Comparison of ENCODE assay signal across 8 cellular contexts in genomic region chr12:13196302-13196921, GRCh38. TPM values are rescaled to one million over a fixed set of nuclear protein-coding genes. Genes with fewer than 3 reads are reported as not detected.
A peak's percentile ranks its signal among the peaks of the same experiment; 100 is the strongest.
DNase-seq lines count a peak whose midpoint lies in the region; ATAC-seq and TF ChIP-seq lines count a peak whose summit lies in the region.

TSS of gene EMP1 (plus strand) at chr12:13196726. CDS start at chr12:13211511, 14,785 bp downstream.

- no peaks in the 10 kb centered on the region for H3K36me3 Mint-ChIP-seq in activated naive CD4-positive, alpha-beta T cell treated with anti-CD3 and anti-CD28 coated beads, Interleukin-2, amount 50 U/mL, for 72 hours

- H3K9ac ChIP-seq in SK-N-SH: peak within 1 kb of the TSS; percentile 92

- TF ChIP-seq POLR2A in prostate gland (IDR thresholded peaks at IDR 0.05) (peak; percentile 61), upper lobe of left lung (IDR thresholded peaks at IDR 0.05) (peak in 3 of 4 donors; percentile 80 to 91 (median 83))

- no peaks in the 10 kb centered on the region for H3K9me3 Mint-ChIP-seq in activated naive CD4-positive, alpha-beta T cell treated with anti-CD3 and anti-CD28 coated beads, Interleukin-2, amount 50 U/mL, for 72 hours

- peaks cover 54% of the 10 kb centered on the region for H3K4me1 ChIP-seq in ACC112 (ENCODE audit: control insufficient read depth, insufficient read depth, low read length, unreplicated experiment)
- H3K4me1 ChIP-seq in SK-N-SH (ENCODE audit: control insufficient read depth in 1 of 2, insufficient read depth in 2 of 2, low read depth in 1 of 2, low read length in 1 of 2): peaks cover 12 to 26% of the 10 kb centered on the region in 2 experiments; a peak in 3 of 4 replicates
- H3K4me1 ChIP-seq in prostate gland (replicated peaks): peaks cover 5% of the 10 kb centered on the region
- peaks cover 39 to 58% (median 47%) of the 10 kb centered on the region in 4 donors for H3K4me1 ChIP-seq in upper lobe of left lung

- H3K27ac ChIP-seq in ACC112 (ENCODE audit: low read depth, low read length): peak within 1 kb of the TSS; percentile 99
- peak within 1 kb of the TSS; percentile 60 to 99 for H3K27ac ChIP-seq in SK-N-SH (ENCODE audit: low read depth in 2 of 2, low read length in 1 of 2)
- H3K27ac ChIP-seq in prostate gland: peak within 1 kb of the TSS; percentile 63 to 71
- peak within 1 kb of the TSS; percentile 85 to 96 (median 92) for H3K27ac ChIP-seq in upper lobe of left lung

- H3K36me3 ChIP-seq in ACC112 (ENCODE audit: insufficient read depth, low read length) (peaks cover 4% of the 10 kb centered on the region; the same call in 1 of the 2 replicates), SK-N-SH (replicated peaks in 1 of 2; ENCODE audit: control insufficient read depth in 1 of 2, insufficient read depth in 2 of 2, low read length in 1 of 2) (no peaks in the 10 kb centered on the region), prostate gland (no peaks in the 10 kb centered on the region), upper lobe of left lung (no peaks in the 10 kb centered on the region)

- intact Hi-C loops in prostate gland (cut with DNase I): no loop called here

- no peak for TF ChIP-seq RAD21 in SK-N-SH (IDR thresholded peaks at IDR 0.05; ENCODE audit: low read length)

- H3K27me3 ChIP-seq in ACC112 (ENCODE audit: insufficient read depth, low read length) (no peaks in the 10 kb centered on the region), SK-N-SH (ENCODE audit: insufficient read depth) (no peaks in the 10 kb centered on the region), prostate gland (replicated peaks; ENCODE audit: insufficient read depth) (no peaks in the 10 kb centered on the region), upper lobe of left lung (no peaks in the 10 kb centered on the region)

- H3K4me3 ChIP-seq in ACC112 (ENCODE audit: low read depth, low read length) (peak within 1 kb of the TSS; percentile 95), SK-N-SH (ENCODE audit: low read depth in 2 of 2, low read length in 1 of 2) (peak within 1 kb of the TSS; percentile 52 to 72), prostate gland (peak within 1 kb of the TSS; percentile 24 to 38), upper lobe of left lung (peak within 1 kb of the TSS; percentile 34 to 60 (median 54))

- H3K9me3 ChIP-seq in SK-N-SH: no peaks in the 10 kb centered on the region
- no peaks in the 10 kb centered on the region for H3K9me3 ChIP-seq in prostate gland
- no peaks in the 10 kb centered on the region for H3K9me3 ChIP-seq in upper lobe of left lung

- H3F3A ChIP-seq in SK-N-SH (replicated peaks; ENCODE audit: insufficient read depth): peaks cover 16% of the 10 kb centered on the region

- H3K79me2 ChIP-seq in ACC112 (ENCODE audit: control insufficient read depth, insufficient read depth, low read length, unreplicated experiment) (peaks cover 55% of the 10 kb centered on the region), SK-N-SH (ENCODE audit: insufficient read depth) (peaks cover 47% of the 10 kb centered on the region)

- peak within 1 kb of the TSS; percentile 82 for H3K4me2 ChIP-seq in SK-N-SH

- WGBS in SK-N-SH (ENCODE audit: low lambda C conversion rate): 17% methylated on average over 10 of the region's 10 CpGs
- WGBS in prostate gland: 8% methylated on average over 10 of the region's 10 CpGs
- 4 to 6% methylated on average over 10 of the region's 10 CpGs for WGBS in upper lobe of left lung, 2 donors

- TF ChIP-seq CTCF in SK-N-SH (IDR thresholded peaks at IDR 0.05): no peak
- TF ChIP-seq CTCF in prostate gland (IDR thresholded peaks at IDR 0.05): no peak
- no peak for TF ChIP-seq CTCF in upper lobe of left lung (IDR thresholded peaks at IDR 0.05)

- H2AFZ ChIP-seq in ACC112 (ENCODE audit: low read length, unreplicated experiment) (peak within 1 kb of the TSS; percentile 10), SK-N-SH (ENCODE audit: low read depth) (no peak within 1 kb of the TSS; the same call in 1 of the 2 replicates)

- ATAC-seq in GM18870 (IDR thresholded peaks at IDR 0.05; ENCODE audit: unreplicated experiment) (peak; percentile 89), HG03175 (IDR thresholded peaks at IDR 0.05; ENCODE audit: unreplicated experiment) (peak; percentile 85), upper lobe of left lung (ENCODE audit: low FRiP score in 2 of 2) (peak; percentile 87 to 92)
- ATAC-seq in activated naive CD4-positive, alpha-beta T cell treated with anti-CD3 and anti-CD28 coated beads, Interleukin-2, amount 50 U/mL, for 72 hours: peak; percentile 97 to 98

- CTCF ChIA-PET in SK-N-SH (lab: Yijun Ruan, JAX): interaction anchor here (1.6 kb wide), 1 partner anchor 16 kb away, joined by 8 read pairs; no protein-coding TSS in a partner anchor

- TF ChIP-seq EP300 in SK-N-SH (IDR thresholded peaks at IDR 0.05; ENCODE audit: borderline replicate concordance in 1 of 2, low read depth in 1 of 2, low read length in 1 of 2) (no peak), upper lobe of left lung (IDR thresholded peaks at IDR 0.05) (peak in 3 of 4 donors; percentile 9 to 25 (median 19))

- POLR2A ChIA-PET in SK-N-SH (lab: Yijun Ruan, JAX): no interaction called here

- no peaks in the 10 kb centered on the region for H4K20me1 ChIP-seq in SK-N-SH (ENCODE audit: insufficient read depth)

- peak within 1 kb of the TSS; percentile 72 to 91 for H3K27ac Mint-ChIP-seq in activated naive CD4-positive, alpha-beta T cell treated with anti-CD3 and anti-CD28 coated beads, Interleukin-2, amount 50 U/mL, for 72 hours

- no peaks in the 10 kb centered on the region for H3K9me2 ChIP-seq in SK-N-SH

- DNase-seq in SK-N-SH: peak; percentile 28
- peak; percentile 71 to 84 for DNase-seq in activated naive CD4-positive, alpha-beta T cell treated with anti-CD3 and anti-CD28 coated beads, Interleukin-2, amount 50 U/mL, for 72 hours (ENCODE audit: low spot score in 2 of 2)
- DNase-seq in glomerular endothelial cell (ENCODE audit: extremely low read depth, low read depth, low spot score): peak; percentile 98
- peak; percentile 87 for DNase-seq in prostate gland (ENCODE audit: low spot score)
- DNase-seq in upper lobe of left lung: peak; percentile 73 to 94

TF ChIP-seq in SK-N-SH, 30 proteins besides CTCF, POLR2A, EP300 and RAD21 (continues in another document):
- TF ChIP-seq MEF2A (IDR thresholded peaks at IDR 0.05; ENCODE audit: borderline replicate concordance, low read depth) (no peak), ZBTB33 (IDR thresholded peaks at IDR 0.05; ENCODE audit: borderline replicate concordance, low read depth) (no peak; the same call in 1 of the 2 replicates), ELF1 (IDR thresholded peaks at IDR 0.05) (no peak), JUND (IDR thresholded peaks at IDR 0.05) (no peak; the same call in 1 of the 2 replicates), NRF1 (IDR thresholded peaks at IDR 0.05; ENCODE audit: low read depth, low read length) (no peak), GATA2 (CRISPR knock-in tag; IDR thresholded peaks at IDR 0.05) (no peak), POLR2AphosphoS5 (IDR thresholded peaks at IDR 0.05; ENCODE audit: low read depth, low read length) (peak; percentile 74), IRF3 (IDR thresholded peaks at IDR 0.05; ENCODE audit: low read depth, low read length) (no peak), FOSL2 (IDR thresholded peaks at IDR 0.05; ENCODE audit: borderline replicate concordance, low read depth) (peak; percentile 86), USF2 (IDR thresholded peaks at IDR 0.05; ENCODE audit: borderline replicate concordance, low read depth, low read length) (no peak), SMC3 (IDR thresholded peaks at IDR 0.05; ENCODE audit: low read depth, low read length) (no peak)

RNA-seq across cellular contexts. Expression of gene EMP1, which starts in this region (rescaled TPM):
- polyA plus RNA-seq in SK-N-SH (2012; rRNA removed): 67.4 and 111 TPM in 2 replicates
- polyA plus RNA-seq in SK-N-SH (2012; cell fraction: cytosol; rRNA removed): 53.2 and 70.1 TPM in 2 replicates
- polyA plus RNA-seq in SK-N-SH (2012; cell fraction: nucleus; rRNA removed): 77.6 and 144 TPM in 2 replicates
- total RNA-seq in activated naive CD4-positive, alpha-beta T cell treated with anti-CD3 and anti-CD28 coated beads, Interleukin-2, amount 50 U/mL, for 72 hours: 1 to 10 TPM; 1.4 to 9.2 TPM
- total RNA-seq in glomerular endothelial cell (744 and 1,093 TPM in 2 replicates), prostate gland (10 to 100 TPM; 38.9 to 71.6 TPM), upper lobe of left lung (100 to 1,000 TPM in 4 of 6 donors, 10 to 100 TPM in 2; 18.9 to 360 (median 165) TPM)

Comparison
In these comparisons a context has a peak if more than half of its experiments do, and no peak if none do; other contexts are left out.
1. Peak in every context shown above with its lines: DNase-seq, ATAC-seq, H3K4me3 ChIP-seq and H3K27ac ChIP-seq.
2. H3K4me3 ChIP-seq: peak in every context shown above with its lines; median percentile 95 in ACC112; 62 in SK-N-SH; 54 in upper lobe of left lung; 31 in prostate gland.
3. DNase-seq: peak in every context shown above with its lines; median percentile 98 in glomerular endothelial cell; 87 in prostate gland; 84 in upper lobe of left lung; 78 in activated naive CD4-positive, alpha-beta T cell treated with anti-CD3 and anti-CD28 coated beads, Interleukin-2, amount 50 U/mL, for 72 hours; 28 in SK-N-SH.